Comparison of ENCODE assay signal across 1 cellular context in the genomic region with DNA sequence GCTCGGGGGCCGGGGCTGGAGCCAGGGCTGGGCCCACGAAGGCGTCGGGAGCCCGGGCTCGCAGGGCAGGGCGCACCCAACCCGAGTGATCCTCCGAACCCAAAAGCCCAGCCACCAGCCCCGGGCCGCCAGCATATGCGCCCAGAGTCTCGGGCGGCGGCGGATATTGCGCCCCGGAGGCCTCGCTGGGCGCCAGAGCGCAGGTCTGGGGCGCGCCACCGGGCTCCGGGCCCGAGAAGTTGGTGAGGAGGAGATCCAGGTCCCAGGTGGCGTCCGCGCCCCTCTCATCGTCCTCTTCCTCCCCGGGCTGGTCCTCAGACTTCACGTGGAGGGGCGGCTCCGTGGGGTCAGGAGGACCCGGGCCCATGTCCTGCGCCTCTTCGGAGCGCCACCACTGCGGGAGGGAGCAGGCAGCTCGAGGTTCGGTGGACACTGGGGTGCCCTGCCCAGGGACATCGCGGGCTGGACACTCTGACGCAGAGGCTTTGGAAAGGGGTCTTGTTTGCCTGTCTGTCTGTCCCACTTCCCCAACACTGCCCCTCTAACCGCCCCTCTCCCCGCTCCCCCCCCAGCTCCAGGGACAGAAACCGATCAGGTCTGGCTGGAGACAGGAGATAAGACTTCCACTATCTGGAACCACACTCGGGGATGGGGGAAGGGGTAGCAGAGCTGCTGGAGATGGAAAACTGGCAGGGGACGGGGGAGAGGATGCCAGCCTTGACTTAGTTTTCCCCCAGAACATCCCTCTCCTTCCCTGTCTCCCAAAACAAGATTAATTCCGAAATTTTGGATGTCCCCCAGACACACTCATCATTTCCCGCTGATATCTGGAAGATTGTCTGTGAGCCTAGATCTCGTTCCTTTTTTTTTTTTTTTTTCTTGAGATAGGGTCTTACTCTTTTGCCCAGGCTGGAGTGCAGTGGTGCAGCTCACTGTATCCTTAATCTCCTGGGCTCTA.
TF ChIP-seq lines count a peak whose summit lies in the region.

No MANE protein-coding gene starts in this region.

TF ChIP-seq in GM12878, 131 proteins besides CTCF, POLR2A, EP300 and RAD21:
- no peak for TF ChIP-seq SMARCA5 (IDR thresholded peaks at IDR 0.05)
- TF ChIP-seq POU2F2 (IDR thresholded peaks at IDR 0.05; ENCODE audit: borderline replicate concordance, low read depth, low read length) = no peak
- TF ChIP-seq HDAC6 (IDR thresholded peaks at IDR 0.05; ENCODE audit: unreplicated experiment) = peak; percentile 3
TF ChIP-seq in GM12878: peak in this region for 1.
